In genomic region chr2:182650704-182651103, GRCh38 we compare ENCODE assay signal across 9 cellular contexts.
DNase-seq lines count a peak whose midpoint lies in the region; ATAC-seq, FAIRE-seq and TF ChIP-seq lines count a peak whose summit lies in the region.
"Had no signal": no experiment of that assay in that cellular context is flagged by ENCODE, and none has a peak within 500 bp of the region (broad histone marks: within the 10 kb centered on the region; RNA-seq: fewer than 3 reads in every experiment).

No MANE protein-coding gene starts in this region.

- DNase-seq in GM12864 (ENCODE audit: low read depth) (no peak), SKM-1 (lab: John Stamatoyannopoulos, UW; ENCODE audit: unreplicated experiment) (peak; percentile 7), glomerular visceral epithelial cell (ENCODE audit: extremely low spot score) (peak; percentile 44), small intestine (peak; percentile 4), GF-D8 (lab: John Stamatoyannopoulos, UW) (no peak), WERI-Rb-1 (no peak)
- DNase-seq in effector memory CD8-positive, alpha-beta T cell, result no peak

- peak; percentile 44 for FAIRE-seq in small intestine (lab: Jason Lieb, UNC)

- no peaks in the 10 kb centered on the region for H3K79me2 ChIP-seq in Loucy (ENCODE audit: insufficient read depth, low read length)

- H3K9me2 ChIP-seq in Loucy (replicated peaks; ENCODE audit: low read depth, low read length), result no peaks in the 10 kb centered on the region

- TF ChIP-seq CTCF in GM12864 (IDR thresholded peaks at IDR 0.05; ENCODE audit: low read depth, low read length, missing control alignments) (peak; percentile 40), Loucy (conservative IDR thresholded peaks at IDR 0.05; ENCODE audit: low read length) (peak; percentile 68), WERI-Rb-1 (IDR thresholded peaks at IDR 0.05; ENCODE audit: low read depth, low read length) (no peak)

- H2AFZ ChIP-seq in Loucy (ENCODE audit: low read length), result peak overlapping the region; percentile 76; the same call in 1 of the 2 replicates

- no peaks in the 10 kb centered on the region for H3F3A ChIP-seq in Loucy (ENCODE audit: low read depth)

- H3K4me2 ChIP-seq in Loucy (ENCODE audit: low read depth, low read length, poor library complexity, severe bottlenecking), result no peak overlapping the region

- no peaks in the 10 kb centered on the region for H3K9me3 Mint-ChIP-seq in effector memory CD8-positive, alpha-beta T cell

- H3K4me3 ChIP-seq in GM12864 (ENCODE audit: low read depth, low read length), result no peak overlapping the region
- H3K4me3 ChIP-seq in Loucy (ENCODE audit: low read length, poor library complexity, severe bottlenecking), result no peak overlapping the region
- no peak overlapping the region for H3K4me3 ChIP-seq in small intestine (ENCODE audit: low read depth in 1 of 2, low read length in 2 of 2)
- H3K4me3 ChIP-seq in WERI-Rb-1 (ENCODE audit: low read depth, low read length), result no peak overlapping the region
- H3K4me3 ChIP-seq: skin epidermis had no signal

- 65 to 74% (median 71%) methylated on average over 4 of the region's 4 CpGs for WGBS in small intestine, 3 donors

- peaks cover 12 to 21% of the 10 kb centered on the region in 2 donors for H3K27me3 Mint-ChIP-seq in effector memory CD8-positive, alpha-beta T cell

- H3K27me3 ChIP-seq in Loucy (ENCODE audit: insufficient read depth, low read length, poor library complexity, severe bottlenecking) (no peaks in the 10 kb centered on the region), small intestine (ENCODE audit: control insufficient read depth in 2 of 2, insufficient read depth in 2 of 2, low read length in 2 of 2) (no peaks in the 10 kb centered on the region), WERI-Rb-1 (ENCODE audit: insufficient read depth, low read depth, severe bottlenecking) (no peaks in the 10 kb centered on the region)

- H3K9me3 ChIP-seq in Loucy (ENCODE audit: insufficient read depth, low read depth, low read length), result no peaks in the 10 kb centered on the region
- H3K9me3 ChIP-seq in small intestine (ENCODE audit: control insufficient read depth, low read depth), result no peaks in the 10 kb centered on the region
- H3K9me3 ChIP-seq in WERI-Rb-1 (ENCODE audit: severe bottlenecking), result no peaks in the 10 kb centered on the region

- no peak for ATAC-seq in effector memory CD8-positive, alpha-beta T cell (replicated peaks)

- no peaks in the 10 kb centered on the region for H3K4me1 Mint-ChIP-seq in effector memory CD8-positive, alpha-beta T cell (ENCODE audit: low read depth in 2 of 2)

- H3K27ac Mint-ChIP-seq in effector memory CD8-positive, alpha-beta T cell, result peak overlapping the region in 1 of 2 donors; percentile 68

- H3K36me3 ChIP-seq in Loucy (ENCODE audit: insufficient read depth, low read length), result no peaks in the 10 kb centered on the region
- no peaks in the 10 kb centered on the region for H3K36me3 ChIP-seq in small intestine (ENCODE audit: control insufficient read depth in 2 of 2, insufficient read depth in 2 of 2, low read length in 2 of 2)
- H3K36me3 ChIP-seq in WERI-Rb-1, result no peaks in the 10 kb centered on the region

- no peaks in the 10 kb centered on the region for H3K4me1 ChIP-seq in Loucy (ENCODE audit: insufficient read depth, low read length, poor library complexity, severe bottlenecking)
- H3K4me1 ChIP-seq in small intestine (ENCODE audit: control insufficient read depth in 2 of 2, insufficient read depth in 1 of 2, low read depth in 1 of 2, low read length in 1 of 2), result no peaks in the 10 kb centered on the region

- no peaks in the 10 kb centered on the region for H3K36me3 Mint-ChIP-seq in effector memory CD8-positive, alpha-beta T cell (ENCODE audit: insufficient read depth)

- no peaks in the 10 kb centered on the region for H4K20me1 ChIP-seq in Loucy (ENCODE audit: insufficient read depth, low read length, poor library complexity, severe bottlenecking)

- H3K9ac ChIP-seq in Loucy (ENCODE audit: low read depth, low read length, poor library complexity, severe bottlenecking), result no peak overlapping the region

- H3K4me3 Mint-ChIP-seq in effector memory CD8-positive, alpha-beta T cell, result no peak overlapping the region

- H3K27ac ChIP-seq in small intestine (ENCODE audit: low read depth in 1 of 2, low read length in 1 of 2) (no peak overlapping the region), WERI-Rb-1 (no peak overlapping the region)
- H3K27ac ChIP-seq: skin epidermis had no signal

Comparison
In these comparisons a context has a peak if more than half of its experiments do, and no peak if none do; other contexts are left out.
1. DNase-seq: peak in SKM-1 (single experiment), glomerular visceral epithelial cell (single experiment) and small intestine (single experiment); none in GM12864 (single experiment), effector memory CD8-positive, alpha-beta T cell (0 of 3), GF-D8 (single experiment) and WERI-Rb-1 (single experiment).